ENCODE assay signal across 9 cellular contexts in the genomic region with DNA sequence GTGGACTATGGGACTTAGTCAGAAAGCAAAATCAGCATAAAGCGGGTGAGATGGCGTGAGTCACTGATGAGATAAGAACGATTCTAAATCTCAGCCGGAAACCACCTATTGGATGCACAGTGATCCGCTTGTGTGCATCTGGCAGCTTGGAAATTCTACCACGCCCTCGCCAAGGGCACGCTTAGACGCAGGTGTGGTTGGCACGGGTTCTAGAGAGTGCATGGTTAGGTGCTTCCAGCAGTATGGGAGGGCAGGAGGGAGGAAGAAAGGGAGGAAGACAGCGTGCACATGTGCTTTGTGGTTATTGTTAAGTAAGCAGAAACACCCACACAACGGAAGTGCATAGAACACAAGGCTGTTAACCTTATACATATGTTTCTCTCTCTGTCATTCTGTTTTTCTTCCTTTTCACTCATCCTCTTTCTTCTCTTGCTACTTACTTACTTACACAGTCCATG.
DNase-seq lines count a peak whose midpoint lies in the region; ATAC-seq and TF ChIP-seq lines count a peak whose summit lies in the region.
"Had no signal": no experiment of that assay in that cellular context is flagged by ENCODE, and none has a peak within 500 bp of the region (broad histone marks: within the 10 kb centered on the region; RNA-seq: fewer than 3 reads in every experiment).

No MANE protein-coding gene starts in this region.

- H3K4me3 Mint-ChIP-seq in activated CD4-positive, alpha-beta memory T cell treated with anti-CD3 and anti-CD28 coated beads, Interleukin-2, amount 10 ng/mL, durations not matched to agents 7 days and 5 days, result no peak overlapping the region
- no peak overlapping the region for H3K4me3 Mint-ChIP-seq in type B pancreatic cell

- peak; percentile 77 for ATAC-seq in GM18868 (IDR thresholded peaks at IDR 0.05; ENCODE audit: unreplicated experiment)
- ATAC-seq in HG03045 (IDR thresholded peaks at IDR 0.05; ENCODE audit: unreplicated experiment), result peak; percentile 59

- H3K9me3 Mint-ChIP-seq in activated CD4-positive, alpha-beta memory T cell treated with anti-CD3 and anti-CD28 coated beads, Interleukin-2, amount 10 ng/mL, durations not matched to agents 7 days and 5 days, result no peaks in the 10 kb centered on the region
- no peaks in the 10 kb centered on the region for H3K9me3 Mint-ChIP-seq in type B pancreatic cell

- no peak for TF ChIP-seq CTCF in type B pancreatic cell (conservative IDR thresholded peaks at IDR 0.05)

- H3K36me3 Mint-ChIP-seq in activated CD4-positive, alpha-beta memory T cell treated with anti-CD3 and anti-CD28 coated beads, Interleukin-2, amount 10 ng/mL, durations not matched to agents 7 days and 5 days (ENCODE audit: low read depth), result no peaks in the 10 kb centered on the region
- no peaks in the 10 kb centered on the region for H3K36me3 Mint-ChIP-seq in type B pancreatic cell

- DNase-seq in activated CD4-positive, alpha-beta memory T cell treated with anti-CD3 and anti-CD28 coated beads, Interleukin-2, amount 10 ng/mL, durations not matched to agents 7 days and 5 days, result peak; percentile 45
- DNase-seq in stimulated activated CD4-positive, alpha-beta T cell treated with anti-CD3 and anti-CD28 coated beads, Interleukin-2, amount 100 ng/mL, for 48 hours, result peak; percentile 0 to 1
- DNase-seq in GM03348 (ENCODE audit: low spot score) (no peak), type B pancreatic cell (ENCODE audit: extremely low spot score, unreplicated experiment) (no peak), NK-92 (lab: John Stamatoyannopoulos, UW; ENCODE audit: unreplicated experiment) (no peak), C1 segment of cervical spinal cord (lab: John Stamatoyannopoulos, UW) (no peak)
- DNase-seq: NCI-H510A treated with DMSO at 0.1 percent for 48 hours had no signal

- CTCF ChIA-PET in activated CD4-positive, alpha-beta memory T cell treated with anti-CD3 and anti-CD28 coated beads, Interleukin-2, amount 10 ng/mL, durations not matched to agents 7 days and 5 days (lab: Charles Lee), result no interaction called here

- POLR2A ChIA-PET in activated CD4-positive, alpha-beta memory T cell treated with anti-CD3 and anti-CD28 coated beads, Interleukin-2, amount 10 ng/mL, durations not matched to agents 7 days and 5 days (lab: Charles Lee), result no interaction called here

- peak overlapping the region; percentile 5 for H3K27ac Mint-ChIP-seq in activated CD4-positive, alpha-beta memory T cell treated with anti-CD3 and anti-CD28 coated beads, Interleukin-2, amount 10 ng/mL, durations not matched to agents 7 days and 5 days
- no peak overlapping the region for H3K27ac Mint-ChIP-seq in type B pancreatic cell

- H3K4me1 Mint-ChIP-seq in activated CD4-positive, alpha-beta memory T cell treated with anti-CD3 and anti-CD28 coated beads, Interleukin-2, amount 10 ng/mL, durations not matched to agents 7 days and 5 days, result peaks cover 14% of the 10 kb centered on the region
- peaks cover 7% of the 10 kb centered on the region for H3K4me1 Mint-ChIP-seq in type B pancreatic cell (ENCODE audit: unreplicated experiment)

- H3K27me3 Mint-ChIP-seq in activated CD4-positive, alpha-beta memory T cell treated with anti-CD3 and anti-CD28 coated beads, Interleukin-2, amount 10 ng/mL, durations not matched to agents 7 days and 5 days, result peaks cover 12% of the 10 kb centered on the region
- peaks cover 22% of the 10 kb centered on the region for H3K27me3 Mint-ChIP-seq in type B pancreatic cell

Comparison
In these comparisons a context has a peak if more than half of its experiments do, and no peak if none do; other contexts are left out.
1. DNase-seq: peak in activated CD4-positive, alpha-beta memory T cell treated with anti-CD3 and anti-CD28 coated beads, Interleukin-2, amount 10 ng/mL, durations not matched to agents 7 days and 5 days (single experiment) and stimulated activated CD4-positive, alpha-beta T cell treated with anti-CD3 and anti-CD28 coated beads, Interleukin-2, amount 100 ng/mL, for 48 hours (2 of 2); none in GM03348 (single experiment), type B pancreatic cell (single experiment), NK-92 (single experiment) and C1 segment of cervical spinal cord (0 of 14).